ENCODE assay signal across 10 cellular contexts in genomic region chr7:115009736-115010435, GRCh38.
A peak's percentile ranks its signal among the peaks of the same experiment; 100 is the strongest.
DNase-seq lines count a peak whose midpoint lies in the region; ATAC-seq and TF ChIP-seq lines count a peak whose summit lies in the region.
"Had no signal": no experiment of that assay in that cellular context is flagged by ENCODE, and none has a peak within 500 bp of the region (broad histone marks: within the 10 kb centered on the region; RNA-seq: fewer than 3 reads in every experiment).

No MANE protein-coding gene starts in this region.

- peaks cover 0 to 34% (median 32%) of the 10 kb centered on the region in 4 donors for H3K4me1 ChIP-seq in sigmoid colon

- peak overlapping the region; percentile 18 for H3K27ac ChIP-seq in CD4-positive, alpha-beta T cell (ENCODE audit: low read depth, low read length)
- H3K27ac ChIP-seq in sigmoid colon = peak overlapping the region; percentile 48 to 72 (median 55)
- H3K27ac ChIP-seq: HL-60 had no signal

- POLR2A ChIA-PET in CD4-positive, alpha-beta T cell (lab: Charles Lee) = interaction anchor here (1.3 to 2.1 kb wide), 2 partner anchors 12 to 14 kb away, joined by 5 to 9 read pairs; no protein-coding TSS in a partner anchor
- POLR2A ChIA-PET in T-cell (lab: Charles Lee) = interaction anchor here in 1 of 2 donors (0.6 kb wide), 1 partner anchor 9 kb away, joined by 3 read pairs; no protein-coding TSS in a partner anchor
- POLR2A ChIA-PET in WTC11 (lab: Charles Lee) = no interaction called here

- no peaks in the 10 kb centered on the region for H3K9me3 Mint-ChIP-seq in CD4-positive, alpha-beta T cell
- H3K9me3 Mint-ChIP-seq in T-cell (peaks cover 0 to 3% (median 0%) of the 10 kb centered on the region in 3 donors), WTC11 (no peaks in the 10 kb centered on the region)

- TF ChIP-seq CTCF in CD4-positive, alpha-beta T cell (IDR thresholded peaks at IDR 0.05) = no peak
- TF ChIP-seq CTCF in fibroblast of pulmonary artery (IDR thresholded peaks at IDR 0.05; ENCODE audit: low read length, missing control alignments) (no peak), sigmoid colon (IDR thresholded peaks at IDR 0.05) (no peak), WTC11 (IDR thresholded peaks at IDR 0.05) (no peak)

- H3K36me3 Mint-ChIP-seq in CD4-positive, alpha-beta T cell (ENCODE audit: low read depth) = peaks cover 45% of the 10 kb centered on the region
- peaks cover 41% of the 10 kb centered on the region for H3K36me3 Mint-ChIP-seq in T-cell
- no peaks in the 10 kb centered on the region for H3K36me3 Mint-ChIP-seq in WTC11

- no peak for DNase-seq in CD4-positive, alpha-beta T cell
- DNase-seq in T-cell (no peak), fibroblast of pulmonary artery (ENCODE audit: low read depth) (peak; percentile 63), sigmoid colon (peak; percentile 70), HUDEP-2 (lab: John Stamatoyannopoulos, UW; ENCODE audit: unreplicated experiment in 76 of 76) (no peak), WTC11 (ENCODE audit: low spot score) (no peak), cerebellar cortex (ENCODE audit: low spot score) (no peak)
- DNase-seq: dermis blood vessel endothelial cell had no signal

- peaks cover 85% of the 10 kb centered on the region for H3K4me1 Mint-ChIP-seq in CD4-positive, alpha-beta T cell (ENCODE audit: low read depth)
- H3K4me1 Mint-ChIP-seq in T-cell (peaks cover 80 to 87% (median 87%) of the 10 kb centered on the region in 3 donors), WTC11 (peaks cover 46% of the 10 kb centered on the region)

- H3K27me3 ChIP-seq in CD4-positive, alpha-beta T cell (ENCODE audit: control insufficient read depth, insufficient read depth, low read length) = no peaks in the 10 kb centered on the region
- no peaks in the 10 kb centered on the region for H3K27me3 ChIP-seq in sigmoid colon

- 21 to 45% methylated on average over 1 of the region's 1 CpG for WGBS in sigmoid colon, 2 donors

- peak in 1 of 4 donors; percentile 39 for TF ChIP-seq EP300 in sigmoid colon (IDR thresholded peaks at IDR 0.05)

- no peak for ATAC-seq in CD4-positive, alpha-beta T cell (ENCODE audit: poor library complexity)
- ATAC-seq in T-cell (replicated peaks in 1 of 4) (peak in 1 of 4 experiments; percentile 14), GM19455 (IDR thresholded peaks at IDR 0.05; ENCODE audit: unreplicated experiment) (no peak), WTC11 (no peak)

- no peak overlapping the region for H3K4me3 ChIP-seq in fibroblast of pulmonary artery (replicated peaks; ENCODE audit: low read depth, low read length)
- no peak overlapping the region for H3K4me3 ChIP-seq in sigmoid colon

- H3K4me3 Mint-ChIP-seq in CD4-positive, alpha-beta T cell = peak overlapping the region; percentile 73
- H3K4me3 Mint-ChIP-seq in T-cell = peak overlapping the region; percentile 64 to 75 (median 71)
- no peak overlapping the region for H3K4me3 Mint-ChIP-seq in WTC11

- H3K36me3 ChIP-seq in sigmoid colon = no peaks in the 10 kb centered on the region

- intact Hi-C loops in CD4-positive, alpha-beta T cell (cut with DNase I, micrococcal nuclease) = loop anchor here in 1 of 2 experiments (5.0 kb wide), 1 partner anchor 88 kb away; the partner anchor contains the start of gene MDFIC
- intact Hi-C loops in sigmoid colon (cut with DNase I) = loop anchor here (5.0 kb wide), 1 partner anchor 88 kb away; the partner anchor contains the start of gene MDFIC

- H3K27ac Mint-ChIP-seq in CD4-positive, alpha-beta T cell = peak overlapping the region; percentile 93
- H3K27ac Mint-ChIP-seq in T-cell = peak overlapping the region; percentile 90 to 91
- no peak overlapping the region for H3K27ac Mint-ChIP-seq in WTC11

- TF ChIP-seq POLR2A in sigmoid colon (IDR thresholded peaks at IDR 0.05) = no peak

- no peaks in the 10 kb centered on the region for H3K9me3 ChIP-seq in CD4-positive, alpha-beta T cell (ENCODE audit: control insufficient read depth, low read length)
- no peaks in the 10 kb centered on the region for H3K9me3 ChIP-seq in sigmoid colon

- CTCF ChIA-PET in CD4-positive, alpha-beta T cell (lab: Charles Lee) = interaction anchor here (1.3 to 1.4 kb wide), 2 partner anchors 78 to 144 kb away, joined by 3 to 4 read pairs; no protein-coding TSS in a partner anchor
- CTCF ChIA-PET in T-cell (lab: Charles Lee) (interaction anchor here in 1 of 2 donors (1.5 to 2.0 kb wide), 2 partner anchors 12 to 22 kb away, joined by 4 read pairs; no protein-coding TSS in a partner anchor), WTC11 (lab: Charles Lee) (interaction anchor here (0.6 kb wide), 1 partner anchor 771 kb away, joined by 3 read pairs; no protein-coding TSS in a partner anchor)

- no peaks in the 10 kb centered on the region for H3K27me3 Mint-ChIP-seq in CD4-positive, alpha-beta T cell
- H3K27me3 Mint-ChIP-seq in T-cell = no peaks in the 10 kb centered on the region
- H3K27me3 Mint-ChIP-seq in WTC11 (ENCODE audit: low read depth) = peaks cover 8% of the 10 kb centered on the region

TF ChIP-seq in WTC11, 78 proteins besides CTCF, POLR2A, EP300 and RAD21:
- TF ChIP-seq USF2 (CRISPR knock-in tag; IDR thresholded peaks at IDR 0.05) (no peak), FOXK1 (CRISPR knock-in tag; IDR thresholded peaks at IDR 0.05) (no peak), FOXP4 (CRISPR knock-in tag; IDR thresholded peaks at IDR 0.05) (no peak), IRF2 (CRISPR knock-in tag; IDR thresholded peaks at IDR 0.05; ENCODE audit: borderline replicate concordance, low read depth) (no peak), PREB (CRISPR knock-in tag; IDR thresholded peaks at IDR 0.05; ENCODE audit: borderline replicate concordance) (no peak), ZNF396 (CRISPR knock-in tag; IDR thresholded peaks at IDR 0.05; ENCODE audit: borderline replicate concordance) (no peak)

Comparison
In these comparisons a context has a peak if more than half of its experiments do, and no peak if none do; other contexts are left out.
1. DNase-seq: peak in fibroblast of pulmonary artery (single experiment) and sigmoid colon (single experiment); none in CD4-positive, alpha-beta T cell (0 of 10), T-cell (0 of 34), HUDEP-2 (0 of 76), WTC11 (single experiment) and cerebellar cortex (single experiment).